Comparison of ENCODE assay signal across 15 cellular contexts in genomic region chr20:7742479-7742878, GRCh38.
DNase-seq lines count a peak whose midpoint lies in the region; ATAC-seq and TF ChIP-seq lines count a peak whose summit lies in the region.
"Had no signal": no experiment of that assay in that cellular context is flagged by ENCODE, and none has a peak within 500 bp of the region (broad histone marks: within the 10 kb centered on the region; RNA-seq: fewer than 3 reads in every experiment).

No MANE protein-coding gene starts in this region.

- H3K36me3 Mint-ChIP-seq in Calu3 (ENCODE audit: insufficient read depth, unreplicated experiment) = no peaks in the 10 kb centered on the region
- H3K36me3 Mint-ChIP-seq: brain had no signal

- H3K4ac ChIP-seq in mesendoderm (ENCODE audit: low read depth, low read length) = no peak overlapping the region

- TF ChIP-seq CTCF in Calu3 (IDR thresholded peaks at IDR 0.05; ENCODE audit: unreplicated experiment) (no peak), hepatocyte (IDR thresholded peaks at IDR 0.05; ENCODE audit: poor library complexity) (no peak)

- no peaks in the 10 kb centered on the region for H3K36me3 ChIP-seq in adipocyte (ENCODE audit: control insufficient read depth, insufficient read depth, low read length, severe bottlenecking)
- no peaks in the 10 kb centered on the region for H3K36me3 ChIP-seq in hepatocyte (replicated peaks; ENCODE audit: insufficient read depth, low read depth)
- no peaks in the 10 kb centered on the region for H3K36me3 ChIP-seq in effector memory CD4-positive, alpha-beta T cell (ENCODE audit: control insufficient read depth, insufficient read depth, low read length)
- no peaks in the 10 kb centered on the region for H3K36me3 ChIP-seq in mesendoderm (ENCODE audit: control insufficient read depth, insufficient read depth, low read length)

- H2BK120ac ChIP-seq in mesendoderm (ENCODE audit: low read depth, low read length) = no peak overlapping the region

- intact Hi-C loops in Calu3 (cut with micrococcal nuclease; ENCODE audit: unreplicated experiment) = no loop called here

- H3K79me1 ChIP-seq in mesendoderm (ENCODE audit: low read length) = no peaks in the 10 kb centered on the region

- H3K9ac ChIP-seq in adipocyte (ENCODE audit: low read length) (no peak overlapping the region), mesendoderm (ENCODE audit: low read length) (no peak overlapping the region)

- no peak overlapping the region for H3K4me3 ChIP-seq in adipocyte (ENCODE audit: low read length)
- no peak overlapping the region for H3K4me3 ChIP-seq in hepatocyte
- H3K4me3 ChIP-seq in effector memory CD4-positive, alpha-beta T cell (ENCODE audit: insufficient read depth, low read depth, low read length, poor library complexity, severe bottlenecking) = no peak overlapping the region
- no peak overlapping the region for H3K4me3 ChIP-seq in mesendoderm (ENCODE audit: low read length)
- H3K4me3 ChIP-seq: K562 had no signal

- no peaks in the 10 kb centered on the region for H3K9me3 Mint-ChIP-seq in Calu3 (ENCODE audit: low read depth, unreplicated experiment)
- H3K9me3 Mint-ChIP-seq: brain; stimulated activated naive CD8-positive, alpha-beta T cell treated with anti-CD3 and anti-CD28 coated beads, Interleukin-15, amount 100 ng/mL, for 72 hours had no signal

- no TSS peak for BruUV-seq in Calu3 (replicated peaks; lab: Mats Ljungman, UMichigan)

- no peak overlapping the region for H2BK15ac ChIP-seq in mesendoderm (replicated peaks; ENCODE audit: low read depth)

- H3K27ac Mint-ChIP-seq in Calu3 (ENCODE audit: unreplicated experiment) = no peak overlapping the region
- H3K27ac Mint-ChIP-seq: activated T-helper 17 cell treated with anti-CD3 and anti-CD28 coated beads, Interleukin-2, amount 50 U/mL, for 72 hours; brain; stimulated activated naive CD8-positive, alpha-beta T cell treated with anti-CD3 and anti-CD28 coated beads, Interleukin-15, amount 100 ng/mL, for 72 hours had no signal

- WGBS in hepatocyte (ENCODE audit: low lambda C conversion rate, missing lambda C conversion rate) = 63% methylated on average over 2 of the region's 2 CpGs
- no CpG with 5 or more reads among the region's 2 CpGs for WGBS in mesendoderm (ENCODE audit: extremely low coverage, insufficient coverage, low lambda C conversion rate)

- H3K27me3 Mint-ChIP-seq in Calu3 (ENCODE audit: unreplicated experiment) = no peaks in the 10 kb centered on the region
- H3K27me3 Mint-ChIP-seq: activated T-helper 17 cell treated with anti-CD3 and anti-CD28 coated beads, Interleukin-2, amount 50 U/mL, for 72 hours; stimulated activated naive CD8-positive, alpha-beta T cell treated with anti-CD3 and anti-CD28 coated beads, Interleukin-15, amount 100 ng/mL, for 72 hours had no signal

- peak; percentile 26 for DNase-seq in Calu3
- DNase-seq in NCI-H146 (lab: John Stamatoyannopoulos, UW) = peak; percentile 85
- DNase-seq in adipocyte (ENCODE audit: low read depth) = peak; percentile 8
- DNase-seq in hepatocyte (ENCODE audit: low spot score) = peak; percentile 29
- DNase-seq in effector memory CD4-positive, alpha-beta T cell = no peak
- DNase-seq in mesendoderm = no peak
- DNase-seq in occipital lobe (lab: John Stamatoyannopoulos, UW) = no peak
- DNase-seq: activated CD4-positive, alpha-beta T cell treated with anti-CD3 and anti-CD28 coated beads, Interleukin-2, amount 50 U/mL, for 4 hours; NCI-H187; stimulated activated naive CD8-positive, alpha-beta T cell treated with anti-CD3 and anti-CD28 coated beads, Interleukin-15, amount 100 ng/mL, for 72 hours; T-helper 2 cell had no signal

- H3K23ac ChIP-seq in mesendoderm (ENCODE audit: low read length) = no peak overlapping the region

- H3K4me1 Mint-ChIP-seq in Calu3 (ENCODE audit: low read depth, unreplicated experiment) = peaks cover 5% of the 10 kb centered on the region
- H3K4me1 Mint-ChIP-seq: activated T-helper 17 cell treated with anti-CD3 and anti-CD28 coated beads, Interleukin-2, amount 50 U/mL, for 72 hours; brain; stimulated activated naive CD8-positive, alpha-beta T cell treated with anti-CD3 and anti-CD28 coated beads, Interleukin-15, amount 100 ng/mL, for 72 hours had no signal

- H3K9me2 ChIP-seq in hepatocyte (replicated peaks; ENCODE audit: insufficient read depth) = no peaks in the 10 kb centered on the region

- H2AFZ ChIP-seq in hepatocyte = no peak overlapping the region

- H3K56ac ChIP-seq in mesendoderm (ENCODE audit: low read length) = no peak overlapping the region

- no peak overlapping the region for H4K8ac ChIP-seq in mesendoderm (ENCODE audit: low read depth, low read length)

- H3K18ac ChIP-seq in mesendoderm (ENCODE audit: low read length) = no peak overlapping the region

- CTCF ChIA-PET in Calu3 (lab: Charles Lee) = no interaction called here

- no peak overlapping the region for H2BK5ac ChIP-seq in mesendoderm (ENCODE audit: low read length)

- no peaks in the 10 kb centered on the region for H3K79me2 ChIP-seq in hepatocyte
- no peaks in the 10 kb centered on the region for H3K79me2 ChIP-seq in mesendoderm (ENCODE audit: control insufficient read depth, insufficient read depth, low read length)

- H3K4me2 ChIP-seq in hepatocyte (no peak overlapping the region), mesendoderm (ENCODE audit: low read length) (no peak overlapping the region)

- no peak for ATAC-seq in GM18517 (IDR thresholded peaks at IDR 0.05; ENCODE audit: unreplicated experiment)
- ATAC-seq: activated T-helper 17 cell treated with anti-CD3 and anti-CD28 coated beads, Interleukin-2, amount 50 U/mL, for 72 hours; K562; stimulated activated naive CD8-positive, alpha-beta T cell treated with anti-CD3 and anti-CD28 coated beads, Interleukin-15, amount 100 ng/mL, for 72 hours had no signal

- no peaks in the 10 kb centered on the region for H4K20me1 ChIP-seq in hepatocyte (ENCODE audit: insufficient read depth, poor library complexity, severe bottlenecking)

- H3K9me3 ChIP-seq in adipocyte (ENCODE audit: control insufficient read depth, low read length) (peaks cover 9% of the 10 kb centered on the region), hepatocyte (ENCODE audit: low read depth) (no peaks in the 10 kb centered on the region)
- no peaks in the 10 kb centered on the region for H3K9me3 ChIP-seq in effector memory CD4-positive, alpha-beta T cell (ENCODE audit: control insufficient read depth, low read length)

- H3K4me1 ChIP-seq in adipocyte (ENCODE audit: control insufficient read depth, insufficient read depth, low read length) (peaks cover 4% of the 10 kb centered on the region), hepatocyte (ENCODE audit: insufficient read depth) (no peaks in the 10 kb centered on the region), mesendoderm (ENCODE audit: control insufficient read depth, low read depth, low read length) (no peaks in the 10 kb centered on the region)
- no peaks in the 10 kb centered on the region for H3K4me1 ChIP-seq in effector memory CD4-positive, alpha-beta T cell (ENCODE audit: control insufficient read depth, insufficient read depth, low read length, poor library complexity, severe bottlenecking)

- no peak overlapping the region for H2AK5ac ChIP-seq in mesendoderm (ENCODE audit: low read length)

- H3K27ac ChIP-seq in hepatocyte (no peak overlapping the region), mesendoderm (ENCODE audit: low read depth, low read length) (no peak overlapping the region)
- no peak overlapping the region for H3K27ac ChIP-seq in effector memory CD4-positive, alpha-beta T cell (ENCODE audit: insufficient read depth, low read length, poor library complexity, severe bottlenecking)

- no peak overlapping the region for H3K4me3 Mint-ChIP-seq in Calu3 (ENCODE audit: low read depth, unreplicated experiment)
- H3K4me3 Mint-ChIP-seq: activated T-helper 17 cell treated with anti-CD3 and anti-CD28 coated beads, Interleukin-2, amount 50 U/mL, for 72 hours; brain; stimulated activated naive CD8-positive, alpha-beta T cell treated with anti-CD3 and anti-CD28 coated beads, Interleukin-15, amount 100 ng/mL, for 72 hours had no signal

- H4K5ac ChIP-seq in mesendoderm (ENCODE audit: low read length) = no peak overlapping the region

- H3K27me3 ChIP-seq in adipocyte (replicated peaks; ENCODE audit: control insufficient read depth, insufficient read depth, low read length) (no peaks in the 10 kb centered on the region), hepatocyte (no peaks in the 10 kb centered on the region), mesendoderm (ENCODE audit: insufficient read depth, low read length, poor library complexity) (no peaks in the 10 kb centered on the region)
- no peaks in the 10 kb centered on the region for H3K27me3 ChIP-seq in effector memory CD4-positive, alpha-beta T cell (replicated peaks; ENCODE audit: control insufficient read depth, insufficient read depth, low read length, poor library complexity, severe bottlenecking)

Comparison
In these comparisons a context has a peak if more than half of its experiments do, and no peak if none do; other contexts are left out.
1. DNase-seq: peak in Calu3 (single experiment), NCI-H146 (single experiment), adipocyte (single experiment) and hepatocyte (single experiment); none in effector memory CD4-positive, alpha-beta T cell (0 of 3), mesendoderm (single experiment) and occipital lobe (single experiment).